20 cellular contexts compared by ENCODE assay signal in the genomic region with DNA sequence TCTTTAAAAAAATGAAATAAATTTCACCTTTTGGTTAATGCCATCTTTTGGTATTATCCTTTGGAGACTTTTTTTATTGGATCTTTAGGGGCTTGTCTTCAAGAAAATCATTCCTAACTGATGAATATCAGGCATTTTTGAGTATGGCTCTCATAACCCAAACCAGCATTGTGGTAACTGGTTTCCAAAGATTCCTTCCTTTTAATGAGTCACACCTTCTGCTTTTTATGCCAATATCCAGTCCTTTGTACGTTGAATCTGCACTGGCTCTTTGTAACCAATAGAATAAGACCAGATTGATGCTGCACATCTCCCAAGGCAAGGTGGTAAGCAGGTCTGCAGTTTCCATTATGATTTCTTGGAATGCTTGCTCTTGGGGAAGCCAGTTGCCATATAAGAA.
A peak's percentile ranks its signal among the peaks of the same experiment; 100 is the strongest.
DNase-seq lines count a peak whose midpoint lies in the region; ATAC-seq, FAIRE-seq and TF ChIP-seq lines count a peak whose summit lies in the region.
"Had no signal": no experiment of that assay in that cellular context is flagged by ENCODE, and none has a peak within 500 bp of the region (broad histone marks: within the 10 kb centered on the region; RNA-seq: fewer than 3 reads in every experiment).

No MANE protein-coding gene starts in this region.

- no peaks in the 10 kb centered on the region for H3K9me2 ChIP-seq in Karpas-422 (replicated peaks; ENCODE audit: insufficient read depth, low read length)

- H3K79me2 ChIP-seq in Karpas-422 (ENCODE audit: low read length) = no peaks in the 10 kb centered on the region

- no peak overlapping the region for H2AFZ ChIP-seq in Karpas-422 (ENCODE audit: low read length)

- no peaks in the 10 kb centered on the region for H3K27me3 ChIP-seq in Karpas-422 (ENCODE audit: low read length)
- H3K27me3 ChIP-seq: BLaER1 had no signal

- peak; percentile 41 for DNase-seq in HT1080 (ENCODE audit: low read depth)
- peak; percentile 44 for DNase-seq in amniotic epithelial cell (ENCODE audit: low read depth)
- peak; percentile 14 for DNase-seq in astrocyte of the spinal cord (ENCODE audit: low read depth, low spot score)
- DNase-seq in urothelium cell line (ENCODE audit: low spot score) = peak; percentile 7
- no peak for DNase-seq in left ventricle myocardium superior
- DNase-seq in HuH-7 (ENCODE audit: low spot score) = no peak
- no peak for DNase-seq in Karpas-422
- DNase-seq: CD4-positive, alpha-beta memory T cell; DMS153; DMS79; GF-D8; GOT3; H7; HFFc6; IMR-90 had no signal

- in situ Hi-C loops in astrocyte of the spinal cord (cut with HindIII; ENCODE audit: low sequenced_read_pairs) = no loop called here

- no peak overlapping the region for H3K4me2 ChIP-seq in Karpas-422 (ENCODE audit: low read depth, low read length, poor library complexity, severe bottlenecking)
- H3K4me2 ChIP-seq: A549, BLaER1 had no signal

- no peak for FAIRE-seq in urothelium cell line (lab: Jason Lieb, UNC)
- FAIRE-seq: A549, K562 had no signal

- H3K9me3 ChIP-seq in Karpas-422 (ENCODE audit: low read length) = peaks cover 12% of the 10 kb centered on the region
- H3K9me3 ChIP-seq: A549, BLaER1 had no signal

- no peak overlapping the region for H3K27ac ChIP-seq in Karpas-422 (ENCODE audit: low read length)
- H3K27ac ChIP-seq: A549, BLaER1 had no signal

- no peaks in the 10 kb centered on the region for H3K4me1 ChIP-seq in Karpas-422 (ENCODE audit: low read length)
- H3K4me1 ChIP-seq: A549, BLaER1 had no signal

- no peak for TF ChIP-seq CTCF in astrocyte of the spinal cord (IDR thresholded peaks at IDR 0.05; ENCODE audit: low read depth, low read length)

- H3K4me3 ChIP-seq in astrocyte of the spinal cord (ENCODE audit: low read depth, low read length) (no peak overlapping the region), Karpas-422 (ENCODE audit: low read length) (no peak overlapping the region)
- H3K4me3 ChIP-seq: A549, BLaER1, K562 had no signal

- intact Hi-C loops in left ventricle myocardium superior (cut with micrococcal nuclease) = no loop called here

- ATAC-seq in GM18520 (IDR thresholded peaks at IDR 0.05; ENCODE audit: unreplicated experiment) (no peak), left ventricle myocardium superior (no peak)
- ATAC-seq: A549, HCT116, K562 had no signal

- H4K20me1 ChIP-seq in Karpas-422 (ENCODE audit: insufficient read depth, low read depth, low read length) = no peaks in the 10 kb centered on the region
- H4K20me1 ChIP-seq: BLaER1 had no signal

- H3K9ac ChIP-seq in Karpas-422 (ENCODE audit: low read length) = no peak overlapping the region
- H3K9ac ChIP-seq: BLaER1 had no signal

- no peaks in the 10 kb centered on the region for H3K36me3 ChIP-seq in Karpas-422 (ENCODE audit: insufficient read depth, low read length)
- H3K36me3 ChIP-seq: BLaER1 had no signal

Comparison
In these comparisons a context has a peak if more than half of its experiments do, and no peak if none do; other contexts are left out.
1. DNase-seq: peak in HT1080 (single experiment), amniotic epithelial cell (single experiment), astrocyte of the spinal cord (single experiment) and urothelium cell line (single experiment); none in left ventricle myocardium superior (single experiment), HuH-7 (single experiment) and Karpas-422 (single experiment).